20 cellular contexts compared by ENCODE assay signal in the genomic region with DNA sequence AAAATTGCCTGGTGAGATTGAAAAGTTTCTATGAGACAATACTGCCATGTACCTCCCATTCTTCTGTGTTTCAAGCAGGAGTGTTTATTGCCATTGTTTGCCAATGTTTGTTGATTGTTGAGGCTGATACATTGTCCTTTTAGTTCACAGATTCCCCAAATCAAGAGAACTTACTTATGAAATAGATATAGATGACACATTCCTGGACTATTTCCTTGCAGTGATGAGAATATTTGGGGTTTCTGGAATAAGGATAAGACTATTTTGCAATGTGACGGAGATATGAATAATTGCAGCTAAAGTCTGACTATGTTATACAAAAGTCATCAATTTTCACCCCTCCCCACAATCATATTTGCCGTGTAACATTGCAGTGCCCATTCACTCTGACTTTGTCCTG.
A peak's percentile ranks its signal among the peaks of the same experiment; 100 is the strongest.
DNase-seq lines count a peak whose midpoint lies in the region; FAIRE-seq and TF ChIP-seq lines count a peak whose summit lies in the region.
"Had no signal": no experiment of that assay in that cellular context is flagged by ENCODE, and none has a peak within 500 bp of the region (broad histone marks: within the 10 kb centered on the region; RNA-seq: fewer than 3 reads in every experiment).

No MANE protein-coding gene starts in this region.

- no peak for FAIRE-seq in astrocyte (lab: Jason Lieb, UNC)
- FAIRE-seq: K562 had no signal

- 67% methylated on average over 2 of the region's 2 CpGs for WGBS in mammary epithelial cell (ENCODE audit: low coverage, missing lambda C conversion rate)

- H3K79me2 ChIP-seq in mammary epithelial cell (ENCODE audit: insufficient read depth, low read length) = no peaks in the 10 kb centered on the region
- no peaks in the 10 kb centered on the region for H3K79me2 ChIP-seq in astrocyte (ENCODE audit: insufficient read depth, low read length)

- H3K27me3 Mint-ChIP-seq in astrocyte (ENCODE audit: low read depth, unreplicated experiment) = no peaks in the 10 kb centered on the region

- no peak for TF ChIP-seq POLR2A in breast epithelium (IDR thresholded peaks at IDR 0.05)

- CTCF ChIA-PET in mammary epithelial cell (lab: Charles Lee; ENCODE audit: low non-redundant PET) = no interaction called here

- no peak overlapping the region for H3K4me3 Mint-ChIP-seq in astrocyte (ENCODE audit: unreplicated experiment)

- H3K36me3 Mint-ChIP-seq in astrocyte (ENCODE audit: low read depth, unreplicated experiment) = no peaks in the 10 kb centered on the region

- H3K4me2 ChIP-seq in mammary epithelial cell (ENCODE audit: insufficient read depth, low read depth, low read length) (no peak overlapping the region), astrocyte (ENCODE audit: low read length) (no peak overlapping the region)

- TF ChIP-seq CTCF in mammary epithelial cell (conservative IDR thresholded peaks at IDR 0.05 in 1 of 2, IDR thresholded peaks at IDR 0.05 in 1 of 2; ENCODE audit: extremely low read depth in 1 of 2, insufficient read depth in 1 of 2, low read depth in 1 of 2, low read length in 2 of 2) (no peak), breast epithelium (IDR thresholded peaks at IDR 0.05) (no peak), astrocyte (IDR thresholded peaks at IDR 0.05; ENCODE audit: insufficient read depth, low read depth, low read length) (no peak)

- in situ Hi-C loops in mammary epithelial cell (cut with MboI; ENCODE audit: low sequenced_read_pairs in 2 of 2) = no loop called here

- no peaks in the 10 kb centered on the region for H3K9me3 Mint-ChIP-seq in astrocyte (ENCODE audit: unreplicated experiment)

- dilution Hi-C loops in mammary epithelial cell (cut with HindIII; ENCODE audit: low sequenced_read_pairs) = no loop called here

- H3K9me3 ChIP-seq in mammary epithelial cell (replicated peaks; ENCODE audit: insufficient read depth, low read length) = no peaks in the 10 kb centered on the region
- H3K9me3 ChIP-seq in breast epithelium = no peaks in the 10 kb centered on the region
- no peaks in the 10 kb centered on the region for H3K9me3 ChIP-seq in astrocyte (ENCODE audit: insufficient read depth, low read depth, low read length)

- H3K27me3 ChIP-seq in mammary epithelial cell (ENCODE audit: insufficient read depth, low read length) = no peaks in the 10 kb centered on the region
- H3K27me3 ChIP-seq in breast epithelium = no peaks in the 10 kb centered on the region
- H3K27me3 ChIP-seq in astrocyte (ENCODE audit: insufficient read depth, low read length) = no peaks in the 10 kb centered on the region

- H3K27ac Mint-ChIP-seq in astrocyte (ENCODE audit: unreplicated experiment) = no peak overlapping the region

- no peak for DNase-seq in mammary epithelial cell
- DNase-seq in breast epithelium (ENCODE audit: low spot score in 2 of 2) = no peak
- peak; percentile 10 for DNase-seq in astrocyte (ENCODE audit: low read depth)
- DNase-seq in iris pigment epithelial cell (ENCODE audit: low read depth) = peak; percentile 16
- no peak for DNase-seq in cerebellar cortex (ENCODE audit: low spot score)
- no peak for DNase-seq in activated CD8-positive, alpha-beta memory T cell treated with anti-CD3 and anti-CD28 coated beads, Interleukin-2, amount 50 U/mL, for 48 hours
- no peak for DNase-seq in posterior vena cava (ENCODE audit: low spot score)
- DNase-seq: ACHN, Calu3, GOT3, Kasumi-1, NCI-H1105, NCI-H1436 treated with DMSO at 0.1 percent for 48 hours, NCI-H1930, NCI-H446 treated with DMSO at 0.1 percent for 48 hours, NCI-H526, RPMI8226, SHP77 had no signal

- H3K36me3 ChIP-seq in mammary epithelial cell (ENCODE audit: insufficient read depth, low read length) = no peaks in the 10 kb centered on the region
- H3K36me3 ChIP-seq in breast epithelium = no peaks in the 10 kb centered on the region
- no peaks in the 10 kb centered on the region for H3K36me3 ChIP-seq in astrocyte (ENCODE audit: insufficient read depth, low read length)

- BruUV-seq in mammary epithelial cell (replicated peaks; lab: Mats Ljungman, UMichigan) = no TSS peak

- H2AFZ ChIP-seq in mammary epithelial cell (ENCODE audit: low read depth, low read length) = peak overlapping the region; percentile 34
- no peak overlapping the region for H2AFZ ChIP-seq in astrocyte (ENCODE audit: low read depth, low read length)

- H3K4me1 Mint-ChIP-seq in astrocyte (ENCODE audit: low read depth, unreplicated experiment) = no peaks in the 10 kb centered on the region

- H3K27ac ChIP-seq in mammary epithelial cell (ENCODE audit: insufficient read depth, low read depth, low read length) (no peak overlapping the region), breast epithelium (no peak overlapping the region), astrocyte (ENCODE audit: low read depth, low read length) (no peak overlapping the region)
- H3K27ac ChIP-seq: 22Rv1 had no signal

- no peak overlapping the region for H3K9ac ChIP-seq in mammary epithelial cell (ENCODE audit: insufficient read depth, low read length)
- no peak overlapping the region for H3K9ac ChIP-seq in astrocyte (ENCODE audit: low read length)

- H4K20me1 ChIP-seq in mammary epithelial cell (ENCODE audit: insufficient read depth, low read length) = no peaks in the 10 kb centered on the region
- no peaks in the 10 kb centered on the region for H4K20me1 ChIP-seq in astrocyte (ENCODE audit: insufficient read depth, low read length)

- H3K4me1 ChIP-seq in mammary epithelial cell (ENCODE audit: insufficient read depth, low read length) (peaks cover 3% of the 10 kb centered on the region), breast epithelium (no peaks in the 10 kb centered on the region), astrocyte (ENCODE audit: insufficient read depth, low read length) (no peaks in the 10 kb centered on the region)

- H3K4me3 ChIP-seq in mammary epithelial cell (replicated peaks in 1 of 3; ENCODE audit: insufficient read depth in 1 of 3, low read depth in 2 of 3, low read length in 3 of 3) (no peak overlapping the region), breast epithelium (no peak overlapping the region), astrocyte (ENCODE audit: insufficient read depth, low read depth, low read length) (no peak overlapping the region)
- H3K4me3 ChIP-seq: K562 had no signal

- intact Hi-C loops in mammary epithelial cell (cut with micrococcal nuclease) = no loop called here
- intact Hi-C loops in breast epithelium (cut with DNase I; ENCODE audit: low total_unique reads) = no loop called here
- intact Hi-C loops in posterior vena cava (cut with DNase I) = no loop called here

Comparison
In these comparisons a context has a peak if more than half of its experiments do, and no peak if none do; other contexts are left out.
1. DNase-seq: peak in astrocyte (single experiment) and iris pigment epithelial cell (single experiment); none in mammary epithelial cell (single experiment), breast epithelium (0 of 2), cerebellar cortex (single experiment), activated CD8-positive, alpha-beta memory T cell treated with anti-CD3 and anti-CD28 coated beads, Interleukin-2, amount 50 U/mL, for 48 hours (single experiment) and posterior vena cava (single experiment).